Comparison of ENCODE assay signal across 1 cellular context in the genomic region with DNA sequence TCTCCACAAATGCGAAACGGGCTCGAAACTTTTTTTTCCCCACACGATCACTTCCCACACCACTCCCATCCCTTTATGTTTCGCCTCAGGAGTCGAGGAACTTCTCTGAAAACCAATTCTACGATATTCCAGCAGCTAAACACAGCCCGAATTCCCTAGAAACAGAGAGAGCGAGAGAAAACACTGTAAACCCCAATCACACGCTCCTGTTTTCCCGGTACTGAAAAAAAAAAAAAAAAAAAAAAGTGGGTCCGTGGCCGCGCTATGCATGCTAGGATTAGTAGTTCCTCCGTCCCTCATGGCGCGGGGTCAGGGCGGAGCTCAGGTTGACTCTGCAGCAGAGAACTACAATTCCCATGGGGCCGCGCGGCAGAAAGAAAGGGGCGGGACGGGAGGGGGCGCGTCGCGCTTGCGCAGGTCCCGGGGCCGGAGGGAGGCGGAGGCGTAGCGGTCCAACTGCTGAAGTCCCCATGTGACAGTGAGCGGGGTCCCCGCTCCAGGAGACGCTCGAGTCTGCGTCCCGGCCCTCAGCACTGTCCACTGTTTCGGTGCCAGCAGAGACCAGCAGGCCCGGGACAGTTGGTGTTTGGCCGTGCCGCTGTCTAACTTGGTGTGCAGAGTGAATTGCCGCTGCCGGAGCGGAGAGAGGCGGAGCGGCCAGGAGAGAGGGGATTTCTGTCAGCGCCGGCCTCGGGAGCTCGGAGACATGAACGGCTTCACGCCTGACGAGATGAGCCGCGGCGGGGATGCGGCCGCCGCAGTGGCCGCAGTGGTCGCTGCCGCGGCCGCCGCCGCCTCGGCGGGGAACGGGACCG.
A peak's percentile ranks its signal among the peaks of the same experiment; 100 is the strongest.
TF ChIP-seq lines count a peak whose summit lies in the region.

A gene with protein sequence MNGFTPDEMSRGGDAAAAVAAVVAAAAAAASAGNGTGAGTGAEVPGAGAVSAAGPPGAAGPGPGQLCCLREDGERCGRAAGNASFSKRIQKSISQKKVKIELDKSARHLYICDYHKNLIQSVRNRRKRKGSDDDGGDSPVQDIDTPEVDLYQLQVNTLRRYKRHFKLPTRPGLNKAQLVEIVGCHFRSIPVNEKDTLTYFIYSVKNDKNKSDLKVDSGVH (plus strand): TSS at position 478 of the 815 bp plus-strand sequence. CDS start 229 bp downstream, at position 707.

TF ChIP-seq in HepG2, 621 proteins besides CTCF, POLR2A, EP300 and RAD21 (continued from another document and continues in another):
- TF ChIP-seq, protein P1, sequence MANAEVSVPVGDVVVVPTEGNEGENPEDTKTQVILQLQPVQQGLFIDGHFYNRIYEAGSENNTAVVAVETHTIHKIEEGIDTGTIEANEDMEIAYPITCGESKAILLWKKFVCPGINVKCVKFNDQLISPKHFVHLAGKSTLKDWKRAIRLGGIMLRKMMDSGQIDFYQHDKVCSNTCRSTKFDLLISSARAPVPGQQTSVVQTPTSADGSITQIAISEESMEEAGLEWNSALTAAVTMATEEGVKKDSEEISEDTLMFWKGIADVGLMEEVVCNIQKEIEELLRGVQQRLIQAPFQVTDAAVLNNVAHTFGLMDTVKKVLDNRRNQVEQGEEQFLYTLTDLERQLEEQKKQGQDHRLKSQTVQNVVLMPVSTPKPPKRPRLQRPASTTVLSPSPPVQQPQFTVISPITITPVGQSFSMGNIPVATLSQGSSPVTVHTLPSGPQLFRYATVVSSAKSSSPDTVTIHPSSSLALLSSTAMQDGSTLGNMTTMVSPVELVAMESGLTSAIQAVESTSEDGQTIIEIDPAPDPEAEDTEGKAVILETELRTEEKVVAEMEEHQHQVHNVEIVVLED (CRISPR knock-in tag; IDR thresholded peaks at IDR 0.05; ENCODE audit: borderline replicate concordance) = peak; percentile 66
- TF ChIP-seq, protein P2, sequence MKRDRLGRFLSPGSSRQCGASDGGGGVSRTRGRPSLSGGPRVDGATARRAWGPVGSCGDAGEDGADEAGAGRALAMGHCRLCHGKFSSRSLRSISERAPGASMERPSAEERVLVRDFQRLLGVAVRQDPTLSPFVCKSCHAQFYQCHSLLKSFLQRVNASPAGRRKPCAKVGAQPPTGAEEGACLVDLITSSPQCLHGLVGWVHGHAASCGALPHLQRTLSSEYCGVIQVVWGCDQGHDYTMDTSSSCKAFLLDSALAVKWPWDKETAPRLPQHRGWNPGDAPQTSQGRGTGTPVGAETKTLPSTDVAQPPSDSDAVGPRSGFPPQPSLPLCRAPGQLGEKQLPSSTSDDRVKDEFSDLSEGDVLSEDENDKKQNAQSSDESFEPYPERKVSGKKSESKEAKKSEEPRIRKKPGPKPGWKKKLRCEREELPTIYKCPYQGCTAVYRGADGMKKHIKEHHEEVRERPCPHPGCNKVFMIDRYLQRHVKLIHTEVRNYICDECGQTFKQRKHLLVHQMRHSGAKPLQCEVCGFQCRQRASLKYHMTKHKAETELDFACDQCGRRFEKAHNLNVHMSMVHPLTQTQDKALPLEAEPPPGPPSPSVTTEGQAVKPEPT (CRISPR knock-in tag; IDR thresholded peaks at IDR 0.05; ENCODE audit: low read depth) = 0 out of 2 replicates have a peak, but pooled peaks have one; percentile 34
- TF ChIP-seq HOMEZ (CRISPR knock-in tag; IDR thresholded peaks at IDR 0.05; ENCODE audit: low read depth) (no peak), NRL (CRISPR knock-in tag; IDR thresholded peaks at IDR 0.05; ENCODE audit: borderline replicate concordance) (0 out of 2 replicates have a peak, but pooled peaks have one; percentile 34), ZNF143 (CRISPR knock-in tag; IDR thresholded peaks at IDR 0.05) (peak; percentile 91), ZNF292 (CRISPR knock-in tag; IDR thresholded peaks at IDR 0.05; ENCODE audit: borderline replicate concordance, low read depth) (peak; percentile 62; the same call in 1 of the 2 replicates), PBX2 (CRISPR knock-in tag; IDR thresholded peaks at IDR 0.05) (no peak), ZFY (CRISPR knock-in tag; IDR thresholded peaks at IDR 0.05) (peak; percentile 94), NFE2L1 (CRISPR knock-in tag; IDR thresholded peaks at IDR 0.05; ENCODE audit: borderline replicate concordance) (no peak), TEAD2 (CRISPR knock-in tag; IDR thresholded peaks at IDR 0.05) (no peak), HMGXB3 (CRISPR knock-in tag; IDR thresholded peaks at IDR 0.05; ENCODE audit: borderline replicate concordance) (no peak), ZNF614 (CRISPR knock-in tag; IDR thresholded peaks at IDR 0.05; ENCODE audit: borderline replicate concordance) (peak; percentile 68; the same call in 1 of the 2 replicates), ZNF788 (CRISPR knock-in tag; IDR thresholded peaks at IDR 0.05; ENCODE audit: borderline replicate concordance) (peak; percentile 67; the same call in 1 of the 2 replicates), CEBPB (IDR thresholded peaks at IDR 0.05; ENCODE audit: borderline replicate concordance, low read depth, low read length) (no peak), LCORL (IDR thresholded peaks at IDR 0.05) (no peak), LCORL (CRISPR knock-in tag; IDR thresholded peaks at IDR 0.05) (peak; percentile 56; the same call in 1 of the 2 replicates), ZFYVE20 (CRISPR knock-in tag; IDR thresholded peaks at IDR 0.05; ENCODE audit: borderline replicate concordance, low read depth) (no peak), ZNF891 (CRISPR knock-in tag; IDR thresholded peaks at IDR 0.05) (peak; percentile 56; the same call in 1 of the 2 replicates), KDM5B (CRISPR knock-in tag; IDR thresholded peaks at IDR 0.05; ENCODE audit: borderline replicate concordance) (peak; percentile 72; the same call in 1 of the 2 replicates), ZNF350 (CRISPR knock-in tag; IDR thresholded peaks at IDR 0.05; ENCODE audit: borderline replicate concordance, low read depth) (peak; percentile 54; the same call in 1 of the 2 replicates), ZNF883 (CRISPR knock-in tag; IDR thresholded peaks at IDR 0.05; ENCODE audit: not compliant biosample characterization) (peak; percentile 50), ZNF12 (CRISPR knock-in tag; IDR thresholded peaks at IDR 0.05) (no peak), SALL1 (CRISPR knock-in tag; IDR thresholded peaks at IDR 0.05) (peak; percentile 68), ZBTB37 (CRISPR knock-in tag; IDR thresholded peaks at IDR 0.05) (no peak), ZNF792 (CRISPR knock-in tag; IDR thresholded peaks at IDR 0.05) (peak; percentile 39; the same call in 1 of the 2 replicates), HDAC2 (CRISPR knock-in tag; IDR thresholded peaks at IDR 0.05) (peak; percentile 29; the same call in 1 of the 2 replicates), HIVEP1 (CRISPR knock-in tag; IDR thresholded peaks at IDR 0.05) (peak; percentile 74), MIER3 (CRISPR knock-in tag; IDR thresholded peaks at IDR 0.05; ENCODE audit: borderline replicate concordance) (peak; percentile 33; the same call in 1 of the 2 replicates), ZNF230 (CRISPR knock-in tag; IDR thresholded peaks at IDR 0.05) (peak; percentile 74; the same call in 1 of the 2 replicates)
- TF ChIP-seq, protein P3, sequence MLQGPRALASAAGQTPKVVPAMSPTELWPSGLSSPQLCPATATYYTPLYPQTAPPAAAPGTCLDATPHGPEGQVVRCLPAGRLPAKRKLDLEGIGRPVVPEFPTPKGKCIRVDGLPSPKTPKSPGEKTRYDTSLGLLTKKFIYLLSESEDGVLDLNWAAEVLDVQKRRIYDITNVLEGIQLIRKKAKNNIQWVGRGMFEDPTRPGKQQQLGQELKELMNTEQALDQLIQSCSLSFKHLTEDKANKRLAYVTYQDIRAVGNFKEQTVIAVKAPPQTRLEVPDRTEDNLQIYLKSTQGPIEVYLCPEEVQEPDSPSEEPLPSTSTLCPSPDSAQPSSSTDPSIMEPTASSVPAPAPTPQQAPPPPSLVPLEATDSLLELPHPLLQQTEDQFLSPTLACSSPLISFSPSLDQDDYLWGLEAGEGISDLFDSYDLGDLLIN (CRISPR knock-in tag; IDR thresholded peaks at IDR 0.05; ENCODE audit: borderline replicate concordance) = peak; percentile 50; the same call in 1 of the 2 replicates
- TF ChIP-seq, protein P4, sequence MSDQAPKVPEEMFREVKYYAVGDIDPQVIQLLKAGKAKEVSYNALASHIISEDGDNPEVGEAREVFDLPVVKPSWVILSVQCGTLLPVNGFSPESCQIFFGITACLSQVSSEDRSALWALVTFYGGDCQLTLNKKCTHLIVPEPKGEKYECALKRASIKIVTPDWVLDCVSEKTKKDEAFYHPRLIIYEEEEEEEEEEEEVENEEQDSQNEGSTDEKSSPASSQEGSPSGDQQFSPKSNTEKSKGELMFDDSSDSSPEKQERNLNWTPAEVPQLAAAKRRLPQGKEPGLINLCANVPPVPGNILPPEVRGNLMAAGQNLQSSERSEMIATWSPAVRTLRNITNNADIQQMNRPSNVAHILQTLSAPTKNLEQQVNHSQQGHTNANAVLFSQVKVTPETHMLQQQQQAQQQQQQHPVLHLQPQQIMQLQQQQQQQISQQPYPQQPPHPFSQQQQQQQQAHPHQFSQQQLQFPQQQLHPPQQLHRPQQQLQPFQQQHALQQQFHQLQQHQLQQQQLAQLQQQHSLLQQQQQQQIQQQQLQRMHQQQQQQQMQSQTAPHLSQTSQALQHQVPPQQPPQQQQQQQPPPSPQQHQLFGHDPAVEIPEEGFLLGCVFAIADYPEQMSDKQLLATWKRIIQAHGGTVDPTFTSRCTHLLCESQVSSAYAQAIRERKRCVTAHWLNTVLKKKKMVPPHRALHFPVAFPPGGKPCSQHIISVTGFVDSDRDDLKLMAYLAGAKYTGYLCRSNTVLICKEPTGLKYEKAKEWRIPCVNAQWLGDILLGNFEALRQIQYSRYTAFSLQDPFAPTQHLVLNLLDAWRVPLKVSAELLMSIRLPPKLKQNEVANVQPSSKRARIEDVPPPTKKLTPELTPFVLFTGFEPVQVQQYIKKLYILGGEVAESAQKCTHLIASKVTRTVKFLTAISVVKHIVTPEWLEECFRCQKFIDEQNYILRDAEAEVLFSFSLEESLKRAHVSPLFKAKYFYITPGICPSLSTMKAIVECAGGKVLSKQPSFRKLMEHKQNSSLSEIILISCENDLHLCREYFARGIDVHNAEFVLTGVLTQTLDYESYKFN (CRISPR knock-in tag; conservative IDR thresholded peaks at IDR 0.05) = peak; percentile 30; the same call in 1 of the 2 replicates
